Comparison of ENCODE assay signal across 14 cellular contexts in genomic region chr11:130551388-130551787, GRCh38.
DNase-seq lines count a peak whose midpoint lies in the region; ATAC-seq and TF ChIP-seq lines count a peak whose summit lies in the region.
"Had no signal": no experiment of that assay in that cellular context is flagged by ENCODE, and none has a peak within 500 bp of the region (broad histone marks: within the 10 kb centered on the region; RNA-seq: fewer than 3 reads in every experiment).

No MANE protein-coding gene starts in this region.

- H3K27ac ChIP-seq in heart left ventricle: no peak overlapping the region
- H3K27ac ChIP-seq: A549, RWPE1 had no signal

- intact Hi-C loops in heart left ventricle (cut with DNase I): no loop called here

- no peaks in the 10 kb centered on the region for H3K9me3 ChIP-seq in heart left ventricle
- H3K9me3 ChIP-seq: A549; BLaER1 treated with 17β-estradiol and CSF1 and Interleukin-3, amounts not matched to agents 10 nM and 100 nM had no signal

- ATAC-seq in heart left ventricle (peak in 3 of 4 donors; percentile 32 to 60 (median 38)), GM21723 (IDR thresholded peaks at IDR 0.05; ENCODE audit: unreplicated experiment) (no peak)
- ATAC-seq: A549, K562 had no signal

- 71 to 78% (median 77%) methylated on average over 5 of the region's 5 CpGs for WGBS in heart left ventricle, 4 donors

- H3K36me3 ChIP-seq in heart left ventricle: no peaks in the 10 kb centered on the region
- H3K36me3 ChIP-seq: BLaER1 treated with 17β-estradiol and CSF1 and Interleukin-3, amounts not matched to agents 10 nM and 100 nM had no signal

- no peak for TF ChIP-seq POLR2A in heart left ventricle (IDR thresholded peaks at IDR 0.05)

- DNase-seq in CD1c-positive myeloid dendritic cell (ENCODE audit: extremely low spot score) (peak; percentile 69), MV-4-11 (lab: John Stamatoyannopoulos, UW) (peak; percentile 43), heart left ventricle (no peak), renal cortical epithelial cell (ENCODE audit: low read depth) (peak; percentile 71), NCI-H82 (lab: John Stamatoyannopoulos, UW) (no peak), DMS153 (lab: John Stamatoyannopoulos, UW) (no peak)
- DNase-seq: NCI-H1417, NCI-H187 treated with DMSO at 0.1 percent for 48 hours, NCI-H526 treated with DMSO at 0.1 percent for 48 hours had no signal

- H3K27me3 ChIP-seq in heart left ventricle: no peaks in the 10 kb centered on the region
- H3K27me3 ChIP-seq: BLaER1 treated with 17β-estradiol and CSF1 and Interleukin-3, amounts not matched to agents 10 nM and 100 nM had no signal

- peaks cover 0 to 20% (median 5%) of the 10 kb centered on the region in 12 donors for H3K4me1 ChIP-seq in heart left ventricle
- H3K4me1 ChIP-seq: A549 had no signal

- no peak for TF ChIP-seq CTCF in heart left ventricle (IDR thresholded peaks at IDR 0.05)

- H3K4me3 ChIP-seq in heart left ventricle: no peak overlapping the region
- H3K4me3 ChIP-seq: A549; BLaER1 treated with 17β-estradiol and CSF1 and Interleukin-3, amounts not matched to agents 10 nM and 100 nM; K562 had no signal

Comparison
In these comparisons a context has a peak if more than half of its experiments do, and no peak if none do; other contexts are left out.
1. DNase-seq: peak in CD1c-positive myeloid dendritic cell (single experiment), MV-4-11 (single experiment) and renal cortical epithelial cell (single experiment); none in heart left ventricle (0 of 5), NCI-H82 (single experiment) and DMS153 (single experiment).